16 cellular contexts compared by ENCODE assay signal in the genomic region with DNA sequence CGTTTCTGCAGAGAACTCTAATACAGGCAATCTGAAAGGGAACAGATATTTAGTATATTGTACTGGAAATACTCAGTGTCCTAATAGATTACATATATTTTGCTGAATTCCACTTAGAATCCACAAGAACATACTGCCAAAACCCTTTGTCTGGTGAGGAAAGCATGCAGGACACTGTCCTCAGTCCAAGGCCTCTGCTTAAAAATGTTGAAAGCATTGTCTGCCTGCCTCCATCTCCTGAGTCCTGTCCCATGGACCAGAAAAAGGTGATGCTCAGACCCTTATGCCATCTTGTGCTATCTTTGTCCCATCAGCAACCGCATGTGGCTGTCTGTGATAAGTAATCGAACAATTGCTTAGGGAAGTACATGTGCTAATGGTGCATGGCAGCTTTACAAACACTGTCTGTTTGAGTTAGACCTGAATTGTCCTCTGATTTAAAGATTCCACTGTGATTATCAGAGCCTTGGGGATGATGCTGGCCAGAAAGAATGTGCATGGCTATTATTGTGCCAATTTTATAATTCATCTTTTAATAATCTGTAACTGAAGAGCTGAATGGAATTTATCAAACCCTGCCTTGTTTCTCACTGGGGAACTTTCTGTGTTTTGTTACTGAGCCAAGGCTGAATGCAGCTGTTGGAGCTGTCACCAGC.
DNase-seq lines count a peak whose midpoint lies in the region; ATAC-seq and TF ChIP-seq lines count a peak whose summit lies in the region.
"Had no signal": no experiment of that assay in that cellular context is flagged by ENCODE, and none has a peak within 500 bp of the region (broad histone marks: within the 10 kb centered on the region; RNA-seq: fewer than 3 reads in every experiment).

No MANE protein-coding gene starts in this region.

- DNase-seq in left ventricle myocardium superior (no peak), right atrium auricular region (ENCODE audit: low spot score) (no peak), astrocyte of the spinal cord (ENCODE audit: low read depth, low spot score) (peak; percentile 47), iris pigment epithelial cell (ENCODE audit: low read depth) (peak; percentile 73), KBM-7 (no peak), type B pancreatic cell (ENCODE audit: extremely low spot score, unreplicated experiment) (no peak)
- DNase-seq: mesendoderm; NCI-H446 treated with DMSO at 0.1 percent for 48 hours; pancreas; RPMI8226; stimulated activated CD8-positive, alpha-beta memory T cell treated with anti-CD3 and anti-CD28 coated beads, Interleukin-4, amount 100 ng/mL, for 48 hours had no signal

- H3K9me3 Mint-ChIP-seq in type B pancreatic cell = no peaks in the 10 kb centered on the region
- H3K9me3 Mint-ChIP-seq: T-helper 2 cell treated with Interferon-gamma antibody and Interleukin-4, amounts not matched to agents 5 μg/mL and 100 μg/mL, for 36 hours had no signal

- H3K4me3 ChIP-seq in right atrium auricular region (no peak overlapping the region), astrocyte of the spinal cord (ENCODE audit: low read depth, low read length) (no peak overlapping the region)
- H3K4me3 ChIP-seq: HAP-1, pancreas had no signal

- no peaks in the 10 kb centered on the region for H3K36me3 ChIP-seq in right atrium auricular region
- H3K36me3 ChIP-seq: HAP-1, pancreas had no signal

- H3K27ac Mint-ChIP-seq in type B pancreatic cell = no peak overlapping the region
- H3K27ac Mint-ChIP-seq: B cell; T-helper 2 cell treated with Interferon-gamma antibody and Interleukin-4, amounts not matched to agents 5 μg/mL and 100 μg/mL, for 36 hours had no signal

- intact Hi-C loops in left ventricle myocardium superior (cut with micrococcal nuclease) = no loop called here

- H3K27me3 ChIP-seq in right atrium auricular region = no peaks in the 10 kb centered on the region
- H3K27me3 ChIP-seq: pancreas had no signal

- no peak for TF ChIP-seq CTCF in right atrium auricular region (IDR thresholded peaks at IDR 0.05)
- no peak for TF ChIP-seq CTCF in astrocyte of the spinal cord (IDR thresholded peaks at IDR 0.05; ENCODE audit: low read depth, low read length)
- no peak for TF ChIP-seq CTCF in type B pancreatic cell (conservative IDR thresholded peaks at IDR 0.05)

- H3K4me3 Mint-ChIP-seq in type B pancreatic cell = no peak overlapping the region
- H3K4me3 Mint-ChIP-seq: B cell; T-helper 2 cell treated with Interferon-gamma antibody and Interleukin-4, amounts not matched to agents 5 μg/mL and 100 μg/mL, for 36 hours had no signal

- H3K4me1 ChIP-seq in right atrium auricular region = peaks cover 0 to 11% of the 10 kb centered on the region in 2 donors
- H3K4me1 ChIP-seq: HAP-1, pancreas had no signal

- H3K36me3 Mint-ChIP-seq in type B pancreatic cell = no peaks in the 10 kb centered on the region

- H3K4me1 Mint-ChIP-seq in type B pancreatic cell (ENCODE audit: unreplicated experiment) = peaks cover 26% of the 10 kb centered on the region
- H3K4me1 Mint-ChIP-seq: B cell had no signal

- ATAC-seq in left ventricle myocardium superior = peak; percentile 57
- no peak for ATAC-seq in GM19395 (IDR thresholded peaks at IDR 0.05; ENCODE audit: unreplicated experiment)
- no peak for ATAC-seq in GM19397 (IDR thresholded peaks at IDR 0.05; ENCODE audit: unreplicated experiment)

- in situ Hi-C loops in astrocyte of the spinal cord (cut with HindIII; ENCODE audit: low sequenced_read_pairs) (no loop called here), KBM-7 (cut with MboI; ENCODE audit: low pct_unique_long_range_greater_than_20kb, low sequenced_read_pairs) (no loop called here)

- H3K27ac ChIP-seq in right atrium auricular region = no peak overlapping the region
- H3K27ac ChIP-seq: pancreas had no signal

- no peaks in the 10 kb centered on the region for H3K9me3 ChIP-seq in right atrium auricular region
- H3K9me3 ChIP-seq: HAP-1, pancreas had no signal

- H3K27me3 Mint-ChIP-seq in type B pancreatic cell = no peaks in the 10 kb centered on the region
- H3K27me3 Mint-ChIP-seq: B cell had no signal

Comparison
In these comparisons a context has a peak if more than half of its experiments do, and no peak if none do; other contexts are left out.
1. DNase-seq: peak in astrocyte of the spinal cord (single experiment) and iris pigment epithelial cell (single experiment); none in left ventricle myocardium superior (single experiment), right atrium auricular region (single experiment), KBM-7 (single experiment) and type B pancreatic cell (single experiment).